In the genomic region with DNA sequence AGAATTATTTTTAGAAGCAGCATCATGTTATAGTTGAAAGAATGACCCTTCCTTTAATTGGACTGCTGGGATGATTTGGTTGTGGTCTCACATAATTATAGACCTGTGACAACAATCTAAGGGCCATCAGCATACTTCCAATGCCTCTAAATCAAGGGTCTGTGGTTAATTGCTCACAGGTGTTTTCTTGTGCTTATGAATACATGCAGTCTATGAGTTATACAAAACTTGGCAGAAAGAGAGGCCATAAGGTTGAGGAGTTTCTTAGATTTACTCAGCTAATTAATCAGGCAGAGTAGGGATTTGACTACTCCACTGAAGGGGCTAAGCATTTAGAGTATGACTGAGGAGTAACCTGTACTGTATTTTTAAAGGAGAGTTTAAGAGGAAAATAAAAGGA, we compare ENCODE assay signal across 18 cellular contexts. TPM values are rescaled to one million over a fixed set of nuclear protein-coding genes. Genes with fewer than 3 reads are reported as not detected.
DNase-seq lines count a peak whose midpoint lies in the region; ATAC-seq, FAIRE-seq and TF ChIP-seq lines count a peak whose summit lies in the region.
"Had no signal": no experiment of that assay in that cellular context is flagged by ENCODE, and none has a peak within 500 bp of the region (broad histone marks: within the 10 kb centered on the region; RNA-seq: fewer than 3 reads in every experiment).

No MANE protein-coding gene starts in this region.

- H3K27me3 ChIP-seq in IMR-90 (ENCODE audit: control insufficient read depth, insufficient read depth, low read length) (no peaks in the 10 kb centered on the region), SK-N-SH (ENCODE audit: insufficient read depth) (no peaks in the 10 kb centered on the region)
- H3K27me3 ChIP-seq: tibial artery had no signal

- H3K9me3 ChIP-seq in IMR-90 (ENCODE audit: control insufficient read depth, insufficient read depth, low read length) (no peaks in the 10 kb centered on the region), SK-N-SH (no peaks in the 10 kb centered on the region), kidney (ENCODE audit: control insufficient read depth in 1 of 2, low read length in 2 of 2) (no peaks in the 10 kb centered on the region)
- H3K9me3 ChIP-seq: tibial artery had no signal

- H3K4me2 ChIP-seq in IMR-90 (ENCODE audit: low read depth, low read length) (peak overlapping the region; percentile 4; the same call in 1 of the 2 replicates), SK-N-SH (no peak overlapping the region; the same call in 1 of the 2 replicates)

- H3K4me3 ChIP-seq in IMR-90 (ENCODE audit: insufficient read depth, low read depth, low read length) (no peak overlapping the region), SK-N-SH (ENCODE audit: low read depth in 2 of 2, low read length in 1 of 2) (no peak overlapping the region), kidney (ENCODE audit: low read length in 2 of 2) (no peak overlapping the region)
- H3K4me3 ChIP-seq: tibial artery had no signal

- H3F3A ChIP-seq in SK-N-SH (replicated peaks; ENCODE audit: insufficient read depth) = peaks cover 10% of the 10 kb centered on the region

- H3K79me1 ChIP-seq in IMR-90 (ENCODE audit: low read depth in 1 of 2, low read length in 2 of 2) = peaks cover 5 to 12% of the 10 kb centered on the region in 2 experiments

- H3K27ac Mint-ChIP-seq in activated CD8-positive, alpha-beta T cell treated with anti-CD3 and anti-CD28 coated beads for 36 hours = no peak overlapping the region
- H3K27ac Mint-ChIP-seq in activated CD8-positive, alpha-beta T cell treated with anti-CD3 and anti-CD28 coated beads, Interleukin-2, amount 10 ng/mL, durations not matched to agents 7 days and 5 days = no peak overlapping the region
- H3K27ac Mint-ChIP-seq in stimulated activated effector memory CD8-positive, alpha-beta T cell treated with anti-CD3 and anti-CD28 coated beads, Interleukin-12 subunit alpha, Interleukin-12 subunit beta, amount 100 ng/mL, for 72 hours = no peak overlapping the region
- H3K27ac Mint-ChIP-seq in natural killer cell treated with Interleukin-12 subunit alpha and Interleukin-12 subunit beta and Interleukin-15 and Interleukin-18, amount 100 ng/mL, for 72 hours = no peak overlapping the region
- H3K27ac Mint-ChIP-seq: activated naive CD4-positive, alpha-beta T cell treated with anti-CD3 and anti-CD28 coated beads, Interleukin-2, amount 50 U/mL, for 24 hours; progenitor cell of endocrine pancreas had no signal

- H3K9me2 ChIP-seq in SK-N-SH = no peaks in the 10 kb centered on the region

- FAIRE-seq in kidney (lab: Jason Lieb, UNC) = no peak

- H2BK5ac ChIP-seq in IMR-90 (ENCODE audit: low read depth, low read length, poor library complexity, severe bottlenecking) = no peak overlapping the region

- dilution Hi-C loops in IMR-90 (cut with HindIII; ENCODE audit: low sequenced_read_pairs, unreplicated experiment) = no loop called here

- H3K9ac ChIP-seq in IMR-90 (ENCODE audit: low read depth, low read length) (no peak overlapping the region), SK-N-SH (no peak overlapping the region), kidney (ENCODE audit: low read length in 2 of 2) (no peak overlapping the region)

- H3K4me3 Mint-ChIP-seq in activated CD8-positive, alpha-beta T cell treated with anti-CD3 and anti-CD28 coated beads for 36 hours = no peak overlapping the region
- no peak overlapping the region for H3K4me3 Mint-ChIP-seq in activated CD8-positive, alpha-beta T cell treated with anti-CD3 and anti-CD28 coated beads, Interleukin-2, amount 10 ng/mL, durations not matched to agents 7 days and 5 days
- no peak overlapping the region for H3K4me3 Mint-ChIP-seq in stimulated activated effector memory CD8-positive, alpha-beta T cell treated with anti-CD3 and anti-CD28 coated beads, Interleukin-12 subunit alpha, Interleukin-12 subunit beta, amount 100 ng/mL, for 72 hours
- H3K4me3 Mint-ChIP-seq in natural killer cell treated with Interleukin-12 subunit alpha and Interleukin-12 subunit beta and Interleukin-15 and Interleukin-18, amount 100 ng/mL, for 72 hours = no peak overlapping the region
- H3K4me3 Mint-ChIP-seq: activated naive CD4-positive, alpha-beta T cell treated with anti-CD3 and anti-CD28 coated beads, Interleukin-2, amount 50 U/mL, for 24 hours had no signal

- H3K56ac ChIP-seq in IMR-90 (ENCODE audit: extremely low read depth, insufficient read depth, low read length) = no peak overlapping the region

- TF ChIP-seq RAD21 in IMR-90 (IDR thresholded peaks at IDR 0.05; ENCODE audit: low read length) = no peak
- TF ChIP-seq RAD21 in SK-N-SH (IDR thresholded peaks at IDR 0.05; ENCODE audit: low read length) = no peak

- H2AK9ac ChIP-seq in IMR-90 (replicated peaks; ENCODE audit: low read depth, low read length, poor library complexity) = no peak overlapping the region

- H4K8ac ChIP-seq in IMR-90 (ENCODE audit: low read depth in 2 of 2, low read length in 2 of 2) = no peak overlapping the region

- H3K4me1 Mint-ChIP-seq in activated CD8-positive, alpha-beta T cell treated with anti-CD3 and anti-CD28 coated beads for 36 hours (ENCODE audit: low read depth) = peaks cover 13% of the 10 kb centered on the region
- no peaks in the 10 kb centered on the region for H3K4me1 Mint-ChIP-seq in activated CD8-positive, alpha-beta T cell treated with anti-CD3 and anti-CD28 coated beads, Interleukin-2, amount 10 ng/mL, durations not matched to agents 7 days and 5 days (ENCODE audit: low read depth)
- peaks cover 12% of the 10 kb centered on the region for H3K4me1 Mint-ChIP-seq in stimulated activated effector memory CD8-positive, alpha-beta T cell treated with anti-CD3 and anti-CD28 coated beads, Interleukin-12 subunit alpha, Interleukin-12 subunit beta, amount 100 ng/mL, for 72 hours
- H3K4me1 Mint-ChIP-seq in natural killer cell treated with Interleukin-12 subunit alpha and Interleukin-12 subunit beta and Interleukin-15 and Interleukin-18, amount 100 ng/mL, for 72 hours (ENCODE audit: low read depth in 2 of 2) = no peaks in the 10 kb centered on the region
- H3K4me1 Mint-ChIP-seq: activated naive CD4-positive, alpha-beta T cell treated with anti-CD3 and anti-CD28 coated beads, Interleukin-2, amount 50 U/mL, for 24 hours had no signal

- no peak overlapping the region for H3K14ac ChIP-seq in IMR-90 (replicated peaks; ENCODE audit: low read depth, low read length)

- 0 out of 4 replicates have a peak, but pooled peaks of 1 of the 2 experiments have one; percentile 8 for TF ChIP-seq EP300 in SK-N-SH (IDR thresholded peaks at IDR 0.05; ENCODE audit: borderline replicate concordance in 1 of 2, low read depth in 1 of 2, low read length in 1 of 2)

- H2AFZ ChIP-seq in IMR-90 (replicated peaks; ENCODE audit: low read length, poor library complexity) = no peak overlapping the region
- no peak overlapping the region for H2AFZ ChIP-seq in SK-N-SH (ENCODE audit: low read depth)

- ATAC-seq in activated CD8-positive, alpha-beta T cell treated with anti-CD3 and anti-CD28 coated beads for 36 hours = peak; percentile 49
- no peak for ATAC-seq in activated CD8-positive, alpha-beta T cell treated with anti-CD3 and anti-CD28 coated beads, Interleukin-2, amount 10 ng/mL, durations not matched to agents 7 days and 5 days
- no peak for ATAC-seq in IMR-90 (ENCODE audit: low read depth)
- ATAC-seq in stimulated activated effector memory CD8-positive, alpha-beta T cell treated with anti-CD3 and anti-CD28 coated beads, Interleukin-12 subunit alpha, Interleukin-12 subunit beta, amount 100 ng/mL, for 72 hours = peak; percentile 87
- ATAC-seq in natural killer cell treated with Interleukin-12 subunit alpha and Interleukin-12 subunit beta and Interleukin-15 and Interleukin-18, amount 100 ng/mL, for 72 hours = no peak
- ATAC-seq: Right ventricle myocardium inferior had no signal

- no peak overlapping the region for H2BK120ac ChIP-seq in IMR-90 (ENCODE audit: low read depth, low read length)

- H3K9me1 ChIP-seq in IMR-90 (ENCODE audit: insufficient read depth, low read length) = peaks cover 13% of the 10 kb centered on the region

- no peak for TF ChIP-seq CTCF in activated CD8-positive, alpha-beta T cell treated with anti-CD3 and anti-CD28 coated beads for 36 hours (IDR thresholded peaks at IDR 0.05)
- TF ChIP-seq CTCF in IMR-90 (conservative IDR thresholded peaks at IDR 0.05; ENCODE audit: low read depth, low read length) = no peak
- TF ChIP-seq CTCF in SK-N-SH (IDR thresholded peaks at IDR 0.05) = no peak
- TF ChIP-seq CTCF in kidney (IDR thresholded peaks at IDR 0.05; ENCODE audit: borderline replicate concordance, extremely low read depth, insufficient read depth) = no peak

- no peaks in the 10 kb centered on the region for H3K36me3 ChIP-seq in IMR-90 (ENCODE audit: control insufficient read depth, insufficient read depth, low read length)
- H3K36me3 ChIP-seq in SK-N-SH (replicated peaks in 1 of 2; ENCODE audit: control insufficient read depth in 1 of 2, insufficient read depth in 2 of 2, low read length in 1 of 2) = no peaks in the 10 kb centered on the region
- no peaks in the 10 kb centered on the region for H3K36me3 ChIP-seq in kidney (ENCODE audit: control insufficient read depth in 1 of 2, insufficient read depth in 2 of 2, low read length in 2 of 2)
- H3K36me3 ChIP-seq: tibial artery had no signal

- DNase-seq in activated CD8-positive, alpha-beta T cell treated with anti-CD3 and anti-CD28 coated beads for 36 hours = no peak
- DNase-seq in activated CD8-positive, alpha-beta T cell treated with anti-CD3 and anti-CD28 coated beads, Interleukin-2, amount 10 ng/mL, durations not matched to agents 7 days and 5 days = no peak
- DNase-seq in IMR-90 = peak; percentile 55
- DNase-seq in SK-N-SH = no peak
- no peak for DNase-seq in stimulated activated effector memory CD8-positive, alpha-beta T cell treated with anti-CD3 and anti-CD28 coated beads, Interleukin-12 subunit alpha, Interleukin-12 subunit beta, amount 100 ng/mL, for 72 hours (ENCODE audit: low spot score in 2 of 2)
- DNase-seq in natural killer cell treated with Interleukin-12 subunit alpha and Interleukin-12 subunit beta and Interleukin-15 and Interleukin-18, amount 100 ng/mL, for 72 hours (ENCODE audit: low spot score) = no peak
- DNase-seq in stimulated activated CD4-positive, alpha-beta T cell treated with anti-CD3 and anti-CD28 coated beads, Interleukin-2, amount 100 ng/mL, for 48 hours = no peak
- no peak for DNase-seq in kidney
- DNase-seq: ACHN; cerebellar nuclear complex; glutamatergic neuron; islet precursor cell; NCI-H510A; stimulated activated CD4-positive, alpha-beta T cell treated with anti-CD3 and anti-CD28 coated beads, Interleukin-15, amount 100 ng/mL, for 24 hours; tibial artery had no signal

- POLR2A ChIA-PET in activated CD8-positive, alpha-beta T cell treated with anti-CD3 and anti-CD28 coated beads for 36 hours (lab: Charles Lee) = no interaction called here
- POLR2A ChIA-PET in activated CD8-positive, alpha-beta T cell treated with anti-CD3 and anti-CD28 coated beads, Interleukin-2, amount 10 ng/mL, durations not matched to agents 7 days and 5 days (lab: Charles Lee) = no interaction called here
- POLR2A ChIA-PET in IMR-90 (lab: Charles Lee; ENCODE audit: unreplicated experiment) (interaction anchor here (0.6 kb wide), 1 partner anchor 48 kb away, joined by 4 read pairs; no protein-coding TSS in a partner anchor), SK-N-SH (lab: Yijun Ruan, JAX) (no interaction called here)

- no peak overlapping the region for H3K27ac ChIP-seq in IMR-90 (ENCODE audit: insufficient read depth, low read length)
- peak overlapping the region; percentile 36 to 67; a peak in 3 of 4 replicates for H3K27ac ChIP-seq in SK-N-SH (ENCODE audit: low read depth in 2 of 2, low read length in 1 of 2)
- H3K27ac ChIP-seq in kidney (ENCODE audit: low read depth in 2 of 2, low read length in 2 of 2) = no peak overlapping the region
- H3K27ac ChIP-seq: tibial artery had no signal

- no peaks in the 10 kb centered on the region for H3K36me3 Mint-ChIP-seq in activated CD8-positive, alpha-beta T cell treated with anti-CD3 and anti-CD28 coated beads for 36 hours (ENCODE audit: low read depth)
- H3K36me3 Mint-ChIP-seq in activated CD8-positive, alpha-beta T cell treated with anti-CD3 and anti-CD28 coated beads, Interleukin-2, amount 10 ng/mL, durations not matched to agents 7 days and 5 days (ENCODE audit: low read depth) = no peaks in the 10 kb centered on the region
- no peaks in the 10 kb centered on the region for H3K36me3 Mint-ChIP-seq in stimulated activated effector memory CD8-positive, alpha-beta T cell treated with anti-CD3 and anti-CD28 coated beads, Interleukin-12 subunit alpha, Interleukin-12 subunit beta, amount 100 ng/mL, for 72 hours
- no peaks in the 10 kb centered on the region for H3K36me3 Mint-ChIP-seq in natural killer cell treated with Interleukin-12 subunit alpha and Interleukin-12 subunit beta and Interleukin-15 and Interleukin-18, amount 100 ng/mL, for 72 hours
- H3K36me3 Mint-ChIP-seq: activated naive CD4-positive, alpha-beta T cell treated with anti-CD3 and anti-CD28 coated beads, Interleukin-2, amount 50 U/mL, for 24 hours had no signal

- no TSS peak for BruUV-seq in IMR-90 (replicated peaks; lab: Mats Ljungman, UMichigan)

- intact Hi-C loops in activated CD8-positive, alpha-beta T cell treated with anti-CD3 and anti-CD28 coated beads for 36 hours (cut with micrococcal nuclease) = no loop called here
- intact Hi-C loops in IMR-90 (cut with micrococcal nuclease) = no loop called here
- intact Hi-C loops in kidney (cut with DNase I) = no loop called here

- CTCF ChIA-PET in activated CD8-positive, alpha-beta T cell treated with anti-CD3 and anti-CD28 coated beads for 36 hours (lab: Charles Lee) = no interaction called here
- CTCF ChIA-PET in activated CD8-positive, alpha-beta T cell treated with anti-CD3 and anti-CD28 coated beads, Interleukin-2, amount 10 ng/mL, durations not matched to agents 7 days and 5 days (lab: Charles Lee) = no interaction called here
- CTCF ChIA-PET in IMR-90 (lab: Yijun Ruan, JAX) = no interaction called here
- CTCF ChIA-PET in SK-N-SH (lab: Yijun Ruan, JAX) = interaction anchor here (1.1 kb wide), 1 partner anchor 68 kb away, joined by 3 read pairs; no protein-coding TSS in a partner anchor

- H3K18ac ChIP-seq in IMR-90 (ENCODE audit: low read depth, low read length) = peak overlapping the region; percentile 38; the same call in 1 of the 2 replicates

- no peak overlapping the region for H2BK15ac ChIP-seq in IMR-90 (ENCODE audit: low read depth, low read length)

- H3K4ac ChIP-seq in IMR-90 (ENCODE audit: low read depth, low read length) = no peak overlapping the region

- no peak overlapping the region for H4K91ac ChIP-seq in IMR-90 (ENCODE audit: insufficient read depth, low read depth, low read length)

- H2AK5ac ChIP-seq in IMR-90 (ENCODE audit: low read depth, low read length) = no peak overlapping the region

- H3K4me1 ChIP-seq in IMR-90 (ENCODE audit: control insufficient read depth, insufficient read depth, low read length) = peaks cover 23% of the 10 kb centered on the region
- peaks cover 3 to 6% of the 10 kb centered on the region in 2 experiments for H3K4me1 ChIP-seq in SK-N-SH (ENCODE audit: control insufficient read depth in 1 of 2, insufficient read depth in 2 of 2, low read depth in 1 of 2, low read length in 1 of 2)
- peaks cover 0 to 2% of the 10 kb centered on the region in 2 donors for H3K4me1 ChIP-seq in kidney (ENCODE audit: control insufficient read depth in 1 of 2, insufficient read depth in 1 of 2, low read depth in 1 of 2, low read length in 2 of 2)

- no peak overlapping the region for H3K23ac ChIP-seq in IMR-90 (ENCODE audit: low read depth, low read length)

- H3K79me2 ChIP-seq in SK-N-SH (ENCODE audit: insufficient read depth) = no peaks in the 10 kb centered on the region

- H3K9me3 Mint-ChIP-seq in activated CD8-positive, alpha-beta T cell treated with anti-CD3 and anti-CD28 coated beads for 36 hours = no peaks in the 10 kb centered on the region
- no peaks in the 10 kb centered on the region for H3K9me3 Mint-ChIP-seq in activated CD8-positive, alpha-beta T cell treated with anti-CD3 and anti-CD28 coated beads, Interleukin-2, amount 10 ng/mL, durations not matched to agents 7 days and 5 days (ENCODE audit: insufficient read depth)
- no peaks in the 10 kb centered on the region for H3K9me3 Mint-ChIP-seq in stimulated activated effector memory CD8-positive, alpha-beta T cell treated with anti-CD3 and anti-CD28 coated beads, Interleukin-12 subunit alpha, Interleukin-12 subunit beta, amount 100 ng/mL, for 72 hours
- H3K9me3 Mint-ChIP-seq in natural killer cell treated with Interleukin-12 subunit alpha and Interleukin-12 subunit beta and Interleukin-15 and Interleukin-18, amount 100 ng/mL, for 72 hours = no peaks in the 10 kb centered on the region
- H3K9me3 Mint-ChIP-seq: activated naive CD4-positive, alpha-beta T cell treated with anti-CD3 and anti-CD28 coated beads, Interleukin-2, amount 50 U/mL, for 24 hours had no signal

- in situ Hi-C loops in IMR-90 (cut with MboI; ENCODE audit: low sequenced_read_pairs) = no loop called here

- H4K20me1 ChIP-seq in IMR-90 (ENCODE audit: insufficient read depth, low read length) = no peaks in the 10 kb centered on the region
- H4K20me1 ChIP-seq in SK-N-SH (ENCODE audit: insufficient read depth) = no peaks in the 10 kb centered on the region

- TF ChIP-seq POLR2A in IMR-90 (IDR thresholded peaks at IDR 0.05; ENCODE audit: low read depth, low read length) = no peak

- H2BK20ac ChIP-seq in IMR-90 (ENCODE audit: low read depth, low read length) = no peak overlapping the region

- H4K5ac ChIP-seq in IMR-90 (ENCODE audit: low read depth, low read length) = peak overlapping the region; percentile 5; the same call in 1 of the 2 replicates

- H3K27me3 Mint-ChIP-seq in activated CD8-positive, alpha-beta T cell treated with anti-CD3 and anti-CD28 coated beads for 36 hours = peaks cover 2% of the 10 kb centered on the region
- H3K27me3 Mint-ChIP-seq in activated CD8-positive, alpha-beta T cell treated with anti-CD3 and anti-CD28 coated beads, Interleukin-2, amount 10 ng/mL, durations not matched to agents 7 days and 5 days (ENCODE audit: low read depth) = peaks cover 6% of the 10 kb centered on the region
- H3K27me3 Mint-ChIP-seq in natural killer cell treated with Interleukin-12 subunit alpha and Interleukin-12 subunit beta and Interleukin-15 and Interleukin-18, amount 100 ng/mL, for 72 hours = peaks cover 31 to 37% of the 10 kb centered on the region in 2 donors
- H3K27me3 Mint-ChIP-seq: activated naive CD4-positive, alpha-beta T cell treated with anti-CD3 and anti-CD28 coated beads, Interleukin-2, amount 50 U/mL, for 24 hours; progenitor cell of endocrine pancreas had no signal

RNA-seq across cellular contexts. Expression of gene FRMD6, which starts 37.0 kb away (rescaled TPM):
- total RNA-seq in activated CD8-positive, alpha-beta T cell treated with anti-CD3 and anti-CD28 coated beads for 36 hours = 1 to 10 TPM; 2.7 to 4.9 TPM
- total RNA-seq in activated CD8-positive, alpha-beta T cell treated with anti-CD3 and anti-CD28 coated beads, Interleukin-2, amount 10 ng/mL, durations not matched to agents 7 days and 5 days = 1 to 10 TPM; 3.2 to 3.5 TPM
- total RNA-seq in IMR-90 (2012; rRNA removed) (620 and 682 TPM in 2 replicates), kidney (16.5 TPM)
- polyA plus RNA-seq in IMR-90 (2012; rRNA removed) (243 and 244 TPM in 2 replicates), SK-N-SH (2012; rRNA removed) (147 and 169 TPM in 2 replicates), kidney (ENCODE audit: insufficient read depth, low read depth, low replicate concordance) (2.4 TPM)
- 129 and 270 TPM in 2 replicates for polyA plus RNA-seq in IMR-90 (2012; cell fraction: cytosol; rRNA removed)
- polyA plus RNA-seq in IMR-90 (2012; cell fraction: nucleus; rRNA removed; ENCODE audit: low replicate concordance) = 287 and 382 TPM in 2 replicates
- polyA plus RNA-seq in SK-N-SH (2012; cell fraction: cytosol; rRNA removed) = 125 and 136 TPM in 2 replicates
- 171 and 281 TPM in 2 replicates for polyA plus RNA-seq in SK-N-SH (2012; cell fraction: nucleus; rRNA removed)
- total RNA-seq in natural killer cell treated with Interleukin-12 subunit alpha and Interleukin-12 subunit beta and Interleukin-15 and Interleukin-18, amount 100 ng/mL, for 72 hours = 1 to 10 TPM; 2.5 to 3.0 TPM

Comparison
In these comparisons a context has a peak if more than half of its experiments do, and no peak if none do; other contexts are left out.
1. ATAC-seq: peak in activated CD8-positive, alpha-beta T cell treated with anti-CD3 and anti-CD28 coated beads for 36 hours (single experiment) and stimulated activated effector memory CD8-positive, alpha-beta T cell treated with anti-CD3 and anti-CD28 coated beads, Interleukin-12 subunit alpha, Interleukin-12 subunit beta, amount 100 ng/mL, for 72 hours (single experiment); none in activated CD8-positive, alpha-beta T cell treated with anti-CD3 and anti-CD28 coated beads, Interleukin-2, amount 10 ng/mL, durations not matched to agents 7 days and 5 days (single experiment), IMR-90 (single experiment) and natural killer cell treated with Interleukin-12 subunit alpha and Interleukin-12 subunit beta and Interleukin-15 and Interleukin-18, amount 100 ng/mL, for 72 hours (0 of 2).
2. H3K27ac ChIP-seq: peak in SK-N-SH (2 of 2); none in IMR-90 (single experiment) and kidney (0 of 2).
3. RNA of gene FRMD6, which starts 37.0 kb away (total RNA-seq): 620 to 682 TPM in IMR-90; 16.5 TPM in kidney (single experiment), 2.7 to 4.9 TPM in activated CD8-positive, alpha-beta T cell treated with anti-CD3 and anti-CD28 coated beads for 36 hours, 3.2 to 3.5 TPM in activated CD8-positive, alpha-beta T cell treated with anti-CD3 and anti-CD28 coated beads, Interleukin-2, amount 10 ng/mL, durations not matched to agents 7 days and 5 days and 2.5 to 3.0 TPM in natural killer cell treated with Interleukin-12 subunit alpha and Interleukin-12 subunit beta and Interleukin-15 and Interleukin-18, amount 100 ng/mL, for 72 hours; every median in the first group is over 10 times any median in the second.